Comparison of ENCODE assay signal across 8 cellular contexts in the genomic region with DNA sequence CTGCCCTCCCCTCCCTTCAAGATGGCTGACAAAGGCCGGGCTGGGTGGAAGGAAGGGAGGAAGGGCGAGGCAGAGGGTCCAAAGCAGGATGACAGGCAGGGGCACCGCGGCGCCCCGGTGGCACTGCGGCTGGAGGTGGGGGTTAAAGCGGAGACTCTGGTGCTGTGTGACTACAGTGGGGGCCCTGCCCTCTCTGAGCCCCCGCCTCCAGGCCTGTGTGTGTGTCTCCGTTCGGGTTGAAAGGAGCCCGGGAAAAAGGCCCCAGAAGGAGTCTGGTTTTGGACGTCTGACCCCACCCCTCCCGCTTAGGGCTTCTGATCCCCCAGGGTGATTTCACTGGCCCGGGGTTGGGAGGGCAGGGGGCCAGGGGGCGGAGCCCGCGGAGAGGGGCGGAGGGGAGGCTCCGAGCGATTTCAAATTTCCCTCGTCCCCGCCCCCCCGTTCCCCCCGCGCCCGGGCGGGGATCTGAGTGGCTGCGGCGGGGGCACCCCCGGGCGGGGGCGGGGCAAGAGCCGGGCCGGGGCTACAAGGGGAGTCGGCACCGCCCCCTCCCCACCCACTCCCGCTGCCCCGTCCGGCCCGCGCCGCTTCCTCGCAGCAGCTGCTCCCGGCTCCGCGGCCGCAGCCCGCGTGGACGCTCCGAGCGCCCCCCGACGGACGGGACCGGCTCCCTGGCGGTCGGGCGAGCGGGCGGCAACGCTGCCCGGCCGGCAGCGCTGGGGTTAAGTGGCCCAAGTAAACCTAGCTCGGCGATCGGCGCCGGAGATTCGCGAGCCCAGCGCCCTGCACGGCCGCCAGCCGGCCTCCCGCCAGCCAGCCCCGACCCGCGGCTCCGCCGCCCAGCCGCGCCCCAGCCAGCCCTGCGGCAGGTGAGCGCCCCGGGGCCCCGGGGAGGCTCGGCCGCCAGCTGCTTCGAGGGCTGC. TPM values are rescaled to one million over a fixed set of nuclear protein-coding genes. Genes with fewer than 3 reads are reported as not detected.
DNase-seq lines count a peak whose midpoint lies in the region; ATAC-seq and TF ChIP-seq lines count a peak whose summit lies in the region.

A gene (plus strand): TSS at position 555 of the 923 bp plus-strand sequence. CDS start 17,939 bp downstream, outside the sequence.

- H3K9ac ChIP-seq in HUES64 (ENCODE audit: low read depth, low read length) (peak within 1 kb of the TSS; percentile 85), subcutaneous abdominal adipose tissue (ENCODE audit: low read length in 5 of 5) (peak within 1 kb of the TSS; percentile 56 to 89 (median 79))

- no peaks in the 10 kb centered on the region for H3K27me3 ChIP-seq in CD4-positive, CD25-positive, alpha-beta regulatory T cell (ENCODE audit: control insufficient read depth, insufficient read depth, low read length)
- H3K27me3 ChIP-seq in HUES64 (ENCODE audit: insufficient read depth, low read length) (no peaks in the 10 kb centered on the region), foreskin keratinocyte (no peaks in the 10 kb centered on the region), neuron (ENCODE audit: insufficient read depth, low read length) (no peaks in the 10 kb centered on the region), subcutaneous abdominal adipose tissue (ENCODE audit: control insufficient read depth in 5 of 5, insufficient read depth in 4 of 5, low read length in 5 of 5) (no peaks in the 10 kb centered on the region)

- no peaks in the 10 kb centered on the region for H3K9me3 ChIP-seq in CD4-positive, CD25-positive, alpha-beta regulatory T cell (ENCODE audit: control insufficient read depth in 2 of 2, low read length in 2 of 2)
- no peaks in the 10 kb centered on the region for H3K9me3 ChIP-seq in HUES64 (ENCODE audit: insufficient read depth, low read depth, low read length)
- no peaks in the 10 kb centered on the region for H3K9me3 ChIP-seq in neuron (ENCODE audit: low read length)
- H3K9me3 ChIP-seq in subcutaneous abdominal adipose tissue (ENCODE audit: control insufficient read depth in 5 of 5, low read length in 5 of 5), result no peaks in the 10 kb centered on the region

- no peak within 1 kb of the TSS for H3K27ac ChIP-seq in CD4-positive, CD25-positive, alpha-beta regulatory T cell (ENCODE audit: insufficient read depth, low read length, poor library complexity, severe bottlenecking)
- peak within 1 kb of the TSS; percentile 93 for H3K27ac ChIP-seq in HUES64 (ENCODE audit: low read depth, low read length)
- no peak within 1 kb of the TSS for H3K27ac ChIP-seq in foreskin keratinocyte
- no peak within 1 kb of the TSS for H3K27ac ChIP-seq in subcutaneous abdominal adipose tissue (ENCODE audit: low read depth, low read length)

- peak within 1 kb of the TSS; percentile 44 for H3K4me3 ChIP-seq in CD4-positive, CD25-positive, alpha-beta regulatory T cell (ENCODE audit: low read depth, low read length)
- H3K4me3 ChIP-seq in HUES64 (ENCODE audit: low read length) (peak within 1 kb of the TSS; percentile 93), neuron (ENCODE audit: low read length) (peak within 1 kb of the TSS; percentile 59), subcutaneous abdominal adipose tissue (ENCODE audit: low read depth in 1 of 5, low read length in 5 of 5) (peak within 1 kb of the TSS; percentile 75 to 88 (median 83))

- peaks cover 0 to 15% (median 3%) of the 10 kb centered on the region in 4 donors for H3K4me1 Mint-ChIP-seq in CD4-positive, CD25-positive, alpha-beta regulatory T cell

- peaks cover 17% of the 10 kb centered on the region for H3K4me1 ChIP-seq in CD4-positive, CD25-positive, alpha-beta regulatory T cell (ENCODE audit: control insufficient read depth, insufficient read depth, low read length, poor library complexity, severe bottlenecking)
- H3K4me1 ChIP-seq in HUES64 (ENCODE audit: insufficient read depth, low read length) (peaks cover 28% of the 10 kb centered on the region), foreskin keratinocyte (peaks cover 4% of the 10 kb centered on the region), neuron (ENCODE audit: insufficient read depth, low read length) (peaks cover 18% of the 10 kb centered on the region), subcutaneous abdominal adipose tissue (ENCODE audit: control insufficient read depth in 5 of 5, insufficient read depth in 5 of 5, low read length in 5 of 5) (peaks cover 2 to 29% (median 18%) of the 10 kb centered on the region in 5 donors)

- TF ChIP-seq CTCF in foreskin keratinocyte (conservative IDR thresholded peaks at IDR 0.05), result peak; percentile 46

- peak; percentile 56 to 64 (median 63) for DNase-seq in CD4-positive, CD25-positive, alpha-beta regulatory T cell
- DNase-seq in RPMI8226, result peak; percentile 77
- DNase-seq in activated effector memory CD4-positive, alpha-beta T cell treated with Interleukin-2 at 50 U/mL for 16 hours, result peak; percentile 56
- DNase-seq in foreskin keratinocyte, result no peak

- peak within 1 kb of the TSS; percentile 86 for H2AFZ ChIP-seq in neuron (ENCODE audit: low read depth, low read length)

- peak within 1 kb of the TSS in 2 of 3 donors; percentile 79 to 82 for H3K27ac Mint-ChIP-seq in CD4-positive, CD25-positive, alpha-beta regulatory T cell

- no peaks in the 10 kb centered on the region for H3K36me3 ChIP-seq in CD4-positive, CD25-positive, alpha-beta regulatory T cell (ENCODE audit: control insufficient read depth, insufficient read depth, low read length)
- H3K36me3 ChIP-seq in HUES64 (ENCODE audit: insufficient read depth, low read length), result peaks cover 32% of the 10 kb centered on the region
- no peaks in the 10 kb centered on the region for H3K36me3 ChIP-seq in neuron (ENCODE audit: insufficient read depth, low read length)
- H3K36me3 ChIP-seq in subcutaneous abdominal adipose tissue (ENCODE audit: control insufficient read depth in 5 of 5, insufficient read depth in 5 of 5, low read length in 5 of 5), result no peaks in the 10 kb centered on the region

- no peaks in the 10 kb centered on the region for H3K27me3 Mint-ChIP-seq in CD4-positive, CD25-positive, alpha-beta regulatory T cell

- no peaks in the 10 kb centered on the region for H3K36me3 Mint-ChIP-seq in CD4-positive, CD25-positive, alpha-beta regulatory T cell

- WGBS in HUES64, result under 1% methylated on average over 90 of the region's 92 CpGs

- H3K4me3 Mint-ChIP-seq in CD4-positive, CD25-positive, alpha-beta regulatory T cell, result peak within 1 kb of the TSS; percentile 86 to 91 (median 88)

- ATAC-seq in CD4-positive, CD25-positive, alpha-beta regulatory T cell (ENCODE audit: low read depth in 2 of 2), result peak; percentile 71
- peak; percentile 72 for ATAC-seq in GM19397 (IDR thresholded peaks at IDR 0.05; ENCODE audit: unreplicated experiment)
- peak; percentile 65 for ATAC-seq in foreskin keratinocyte

- H3K9me3 Mint-ChIP-seq in CD4-positive, CD25-positive, alpha-beta regulatory T cell, result no peaks in the 10 kb centered on the region

RNA-seq across cellular contexts. Expression of the gene that starts here (rescaled TPM):
- total RNA-seq in CD4-positive, CD25-positive, alpha-beta regulatory T cell, result 0.47 TPM
- polyA plus RNA-seq in CD4-positive, CD25-positive, alpha-beta regulatory T cell, result under 1 TPM in 1 of 4 donors, not detected in 3; 0.14 TPM
- polyA plus RNA-seq in HUES64 (2013, experiment 1 of 2), result 348 TPM
- polyA plus RNA-seq in HUES64 (2013, experiment 2 of 2), result 271 TPM
- total RNA-seq in foreskin keratinocyte, result 2.6 and 2.7 TPM in 2 replicates
- polyA plus RNA-seq in foreskin keratinocyte, result 0.79 and 1.1 TPM in 2 replicates

Comparison
In these comparisons a context has a peak if more than half of its experiments do, and no peak if none do; other contexts are left out.
1. Peak in DNase-seq, ATAC-seq and H3K4me3 ChIP-seq in CD4-positive, CD25-positive, alpha-beta regulatory T cell; RNA of the gene not detected or under 1 TPM.
2. DNase-seq: peak in RPMI8226 (single experiment) and activated effector memory CD4-positive, alpha-beta T cell treated with Interleukin-2 at 50 U/mL for 16 hours (single experiment); none in foreskin keratinocyte (0 of 2).
3. Peak in every context shown above with its lines, with median percentiles within 50 percentile points of each other: ATAC-seq and H3K4me3 ChIP-seq.